In genomic region chr3:141487419-141488345, GRCh38 we compare ENCODE assay signal across 1 cellular context.
TF ChIP-seq lines count a peak whose summit lies in the region.

No MANE protein-coding gene starts in this region.

TF ChIP-seq in K562, 482 proteins besides CTCF, POLR2A, EP300 and RAD21 (continued from another document and continues in another):
- TF ChIP-seq PTTG1 (tag; IDR thresholded peaks at IDR 0.05; ENCODE audit: low read depth) = no peak
- TF ChIP-seq ZNF431 (CRISPR knock-in tag; IDR thresholded peaks at IDR 0.05) = no peak
- TF ChIP-seq U2AF1 (optimal IDR thresholded peaks at IDR 0.05; ENCODE audit: low read depth, low read length) = no peak
- TF ChIP-seq SRSF7 (optimal IDR thresholded peaks at IDR 0.05; ENCODE audit: low read depth, low read length) = no peak
- TF ChIP-seq ZNF280A (IDR thresholded peaks at IDR 0.05; ENCODE audit: low read depth, partially characterized antibody) = no peak
- TF ChIP-seq ZNF23 (CRISPR knock-in tag; IDR thresholded peaks at IDR 0.05) = no peak
- TF ChIP-seq, protein P1, sequence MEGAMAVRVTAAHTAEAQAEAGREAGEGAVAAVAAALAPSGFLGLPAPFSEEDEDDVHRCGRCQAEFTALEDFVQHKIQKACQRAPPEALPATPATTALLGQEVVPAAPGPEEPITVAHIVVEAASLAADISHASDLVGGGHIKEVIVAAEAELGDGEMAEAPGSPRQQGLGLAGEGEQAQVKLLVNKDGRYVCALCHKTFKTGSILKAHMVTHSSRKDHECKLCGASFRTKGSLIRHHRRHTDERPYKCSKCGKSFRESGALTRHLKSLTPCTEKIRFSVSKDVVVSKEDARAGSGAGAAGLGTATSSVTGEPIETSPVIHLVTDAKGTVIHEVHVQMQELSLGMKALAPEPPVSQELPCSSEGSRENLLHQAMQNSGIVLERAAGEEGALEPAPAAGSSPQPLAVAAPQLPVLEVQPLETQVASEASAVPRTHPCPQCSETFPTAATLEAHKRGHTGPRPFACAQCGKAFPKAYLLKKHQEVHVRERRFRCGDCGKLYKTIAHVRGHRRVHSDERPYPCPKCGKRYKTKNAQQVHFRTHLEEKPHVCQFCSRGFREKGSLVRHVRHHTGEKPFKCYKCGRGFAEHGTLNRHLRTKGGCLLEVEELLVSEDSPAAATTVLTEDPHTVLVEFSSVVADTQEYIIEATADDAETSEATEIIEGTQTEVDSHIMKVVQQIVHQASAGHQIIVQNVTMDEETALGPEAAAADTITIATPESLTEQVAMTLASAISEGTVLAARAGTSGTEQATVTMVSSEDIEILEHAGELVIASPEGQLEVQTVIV (CRISPR knock-in tag; IDR thresholded peaks at IDR 0.05; ENCODE audit: borderline replicate concordance) = no peak
- TF ChIP-seq, protein P2, sequence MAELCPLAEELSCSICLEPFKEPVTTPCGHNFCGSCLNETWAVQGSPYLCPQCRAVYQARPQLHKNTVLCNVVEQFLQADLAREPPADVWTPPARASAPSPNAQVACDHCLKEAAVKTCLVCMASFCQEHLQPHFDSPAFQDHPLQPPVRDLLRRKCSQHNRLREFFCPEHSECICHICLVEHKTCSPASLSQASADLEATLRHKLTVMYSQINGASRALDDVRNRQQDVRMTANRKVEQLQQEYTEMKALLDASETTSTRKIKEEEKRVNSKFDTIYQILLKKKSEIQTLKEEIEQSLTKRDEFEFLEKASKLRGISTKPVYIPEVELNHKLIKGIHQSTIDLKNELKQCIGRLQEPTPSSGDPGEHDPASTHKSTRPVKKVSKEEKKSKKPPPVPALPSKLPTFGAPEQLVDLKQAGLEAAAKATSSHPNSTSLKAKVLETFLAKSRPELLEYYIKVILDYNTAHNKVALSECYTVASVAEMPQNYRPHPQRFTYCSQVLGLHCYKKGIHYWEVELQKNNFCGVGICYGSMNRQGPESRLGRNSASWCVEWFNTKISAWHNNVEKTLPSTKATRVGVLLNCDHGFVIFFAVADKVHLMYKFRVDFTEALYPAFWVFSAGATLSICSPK (IDR thresholded peaks at IDR 0.05; ENCODE audit: borderline replicate concordance) = 0 out of 2 replicates have a peak, but pooled peaks have one; percentile 51
- TF ChIP-seq CSDE1 (IDR thresholded peaks at IDR 0.05) = no peak
- TF ChIP-seq ZNF586 (CRISPR knock-in tag; conservative IDR thresholded peaks at IDR 0.05) = no peak
- TF ChIP-seq MAFG (tag; conservative IDR thresholded peaks at IDR 0.05) = no peak
- TF ChIP-seq, protein P3, sequence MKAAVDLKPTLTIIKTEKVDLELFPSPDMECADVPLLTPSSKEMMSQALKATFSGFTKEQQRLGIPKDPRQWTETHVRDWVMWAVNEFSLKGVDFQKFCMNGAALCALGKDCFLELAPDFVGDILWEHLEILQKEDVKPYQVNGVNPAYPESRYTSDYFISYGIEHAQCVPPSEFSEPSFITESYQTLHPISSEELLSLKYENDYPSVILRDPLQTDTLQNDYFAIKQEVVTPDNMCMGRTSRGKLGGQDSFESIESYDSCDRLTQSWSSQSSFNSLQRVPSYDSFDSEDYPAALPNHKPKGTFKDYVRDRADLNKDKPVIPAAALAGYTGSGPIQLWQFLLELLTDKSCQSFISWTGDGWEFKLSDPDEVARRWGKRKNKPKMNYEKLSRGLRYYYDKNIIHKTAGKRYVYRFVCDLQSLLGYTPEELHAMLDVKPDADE (conservative IDR thresholded peaks at IDR 0.05; ENCODE audit: control insufficient read depth, low read depth, low read length) = no peak; the same call in 1 of the 2 replicates
- no peak for TF ChIP-seq ZSCAN29 (IDR thresholded peaks at IDR 0.05)
- no peak for TF ChIP-seq GTF2F1 (IDR thresholded peaks at IDR 0.05; ENCODE audit: low read depth, low read length)
- no peak for TF ChIP-seq ZBTB5 (IDR thresholded peaks at IDR 0.05)
- TF ChIP-seq KLF1 (tag; IDR thresholded peaks at IDR 0.05) = no peak
- TF ChIP-seq PCBP2 (IDR thresholded peaks at IDR 0.05; ENCODE audit: low read depth, low read length, poor library complexity, severe bottlenecking) = no peak
- no peak for TF ChIP-seq MXD1 (CRISPR knock-in tag; IDR thresholded peaks at IDR 0.05; ENCODE audit: borderline replicate concordance, poor library complexity, severe bottlenecking)
- TF ChIP-seq RBBP5 (IDR thresholded peaks at IDR 0.05; ENCODE audit: borderline replicate concordance, insufficient read depth, low read length, poor library complexity, severe bottlenecking) = peak; percentile 90
- TF ChIP-seq NCOA1 (IDR thresholded peaks at IDR 0.05; ENCODE audit: low read depth) = 0 out of 2 replicates have a peak, but pooled peaks have one; percentile 28
- no peak for TF ChIP-seq ID3 (CRISPR knock-in tag; IDR thresholded peaks at IDR 0.05)
- no peak for TF ChIP-seq ID3 (tag; IDR thresholded peaks at IDR 0.05)
- no peak for TF ChIP-seq GATAD2B (IDR thresholded peaks at IDR 0.05; ENCODE audit: borderline replicate concordance)
- TF ChIP-seq ZBTB17 (CRISPR knock-in tag; IDR thresholded peaks at IDR 0.05) = no peak
- TF ChIP-seq TEAD1 (CRISPR knock-in tag; IDR thresholded peaks at IDR 0.05) = peak in 1 of 2 experiments; percentile 35; a peak in 1 of 4 replicates
- TF ChIP-seq CGGBP1 (CRISPR knock-in tag; IDR thresholded peaks at IDR 0.05) = no peak
- peak in 1 of 2 experiments; percentile 70; a peak in 2 of 4 replicates for TF ChIP-seq HDAC1 (IDR thresholded peaks at IDR 0.05)
- no peak for TF ChIP-seq ZFP1 (CRISPR knock-in tag; IDR thresholded peaks at IDR 0.05)
- TF ChIP-seq RBM14 (IDR thresholded peaks at IDR 0.05; ENCODE audit: borderline replicate concordance, insufficient read depth, low read depth, low read length) = no peak
- TF ChIP-seq, protein P4, sequence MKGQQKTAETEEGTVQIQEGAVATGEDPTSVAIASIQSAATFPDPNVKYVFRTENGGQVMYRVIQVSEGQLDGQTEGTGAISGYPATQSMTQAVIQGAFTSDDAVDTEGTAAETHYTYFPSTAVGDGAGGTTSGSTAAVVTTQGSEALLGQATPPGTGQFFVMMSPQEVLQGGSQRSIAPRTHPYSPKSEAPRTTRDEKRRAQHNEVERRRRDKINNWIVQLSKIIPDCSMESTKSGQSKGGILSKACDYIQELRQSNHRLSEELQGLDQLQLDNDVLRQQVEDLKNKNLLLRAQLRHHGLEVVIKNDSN (CRISPR knock-in tag; IDR thresholded peaks at IDR 0.05) = no peak; the same call in 1 of the 2 replicates
- TF ChIP-seq, protein P5, sequence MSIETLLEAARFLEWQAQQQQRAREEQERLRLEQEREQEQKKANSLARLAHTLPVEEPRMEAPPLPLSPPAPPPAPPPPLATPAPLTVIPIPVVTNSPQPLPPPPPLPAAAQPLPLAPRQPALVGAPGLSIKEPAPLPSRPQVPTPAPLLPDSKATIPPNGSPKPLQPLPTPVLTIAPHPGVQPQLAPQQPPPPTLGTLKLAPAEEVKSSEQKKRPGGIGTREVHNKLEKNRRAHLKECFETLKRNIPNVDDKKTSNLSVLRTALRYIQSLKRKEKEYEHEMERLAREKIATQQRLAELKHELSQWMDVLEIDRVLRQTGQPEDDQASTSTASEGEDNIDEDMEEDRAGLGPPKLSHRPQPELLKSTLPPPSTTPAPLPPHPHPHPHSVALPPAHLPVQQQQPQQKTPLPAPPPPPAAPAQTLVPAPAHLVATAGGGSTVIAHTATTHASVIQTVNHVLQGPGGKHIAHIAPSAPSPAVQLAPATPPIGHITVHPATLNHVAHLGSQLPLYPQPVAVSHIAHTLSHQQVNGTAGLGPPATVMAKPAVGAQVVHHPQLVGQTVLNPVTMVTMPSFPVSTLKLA (conservative IDR thresholded peaks at IDR 0.05) = peak in 1 of 2 experiments; percentile 66; a peak in 2 of 4 replicates
- TF ChIP-seq BDP1 (IDR thresholded peaks at IDR 0.05; ENCODE audit: insufficient read depth, insufficient read length) = no peak
- no peak for TF ChIP-seq NFE2 (IDR thresholded peaks at IDR 0.05; ENCODE audit: low read depth)
- no peak for TF ChIP-seq ZNF584 (CRISPR knock-in tag; IDR thresholded peaks at IDR 0.05; ENCODE audit: low read depth)
- peak in 1 of 2 experiments; percentile 61; a peak in 2 of 4 replicates for TF ChIP-seq NONO (IDR thresholded peaks at IDR 0.05; ENCODE audit: low read depth in 2 of 2, low read length in 1 of 2)
- TF ChIP-seq PRMT5 (CRISPR knock-in tag; IDR thresholded peaks at IDR 0.05) = no peak
- no peak for TF ChIP-seq ZC3H11A (IDR thresholded peaks at IDR 0.05; ENCODE audit: low read depth, low read length)
- TF ChIP-seq RUNX1 (IDR thresholded peaks at IDR 0.05; ENCODE audit: low read depth) = no peak
- no peak for TF ChIP-seq RCOR1 (IDR thresholded peaks at IDR 0.05; ENCODE audit: borderline replicate concordance in 1 of 2, low read depth in 2 of 2, low read length in 2 of 2)
- TF ChIP-seq MCM3 (IDR thresholded peaks at IDR 0.05) = no peak
- no peak for TF ChIP-seq SP2 (IDR thresholded peaks at IDR 0.05; ENCODE audit: extremely low read depth, low read depth, low read length, poor library complexity, severe bottlenecking)
- peak; percentile 86 for TF ChIP-seq SNIP1 (IDR thresholded peaks at IDR 0.05; ENCODE audit: low read depth)
- TF ChIP-seq TAF9B (IDR thresholded peaks at IDR 0.05; ENCODE audit: partially characterized antibody) = no peak
- TF ChIP-seq NR1H2 (CRISPR knock-in tag; IDR thresholded peaks at IDR 0.05) = 0 out of 2 replicates have a peak, but pooled peaks have one; percentile 65
- TF ChIP-seq, protein P6, sequence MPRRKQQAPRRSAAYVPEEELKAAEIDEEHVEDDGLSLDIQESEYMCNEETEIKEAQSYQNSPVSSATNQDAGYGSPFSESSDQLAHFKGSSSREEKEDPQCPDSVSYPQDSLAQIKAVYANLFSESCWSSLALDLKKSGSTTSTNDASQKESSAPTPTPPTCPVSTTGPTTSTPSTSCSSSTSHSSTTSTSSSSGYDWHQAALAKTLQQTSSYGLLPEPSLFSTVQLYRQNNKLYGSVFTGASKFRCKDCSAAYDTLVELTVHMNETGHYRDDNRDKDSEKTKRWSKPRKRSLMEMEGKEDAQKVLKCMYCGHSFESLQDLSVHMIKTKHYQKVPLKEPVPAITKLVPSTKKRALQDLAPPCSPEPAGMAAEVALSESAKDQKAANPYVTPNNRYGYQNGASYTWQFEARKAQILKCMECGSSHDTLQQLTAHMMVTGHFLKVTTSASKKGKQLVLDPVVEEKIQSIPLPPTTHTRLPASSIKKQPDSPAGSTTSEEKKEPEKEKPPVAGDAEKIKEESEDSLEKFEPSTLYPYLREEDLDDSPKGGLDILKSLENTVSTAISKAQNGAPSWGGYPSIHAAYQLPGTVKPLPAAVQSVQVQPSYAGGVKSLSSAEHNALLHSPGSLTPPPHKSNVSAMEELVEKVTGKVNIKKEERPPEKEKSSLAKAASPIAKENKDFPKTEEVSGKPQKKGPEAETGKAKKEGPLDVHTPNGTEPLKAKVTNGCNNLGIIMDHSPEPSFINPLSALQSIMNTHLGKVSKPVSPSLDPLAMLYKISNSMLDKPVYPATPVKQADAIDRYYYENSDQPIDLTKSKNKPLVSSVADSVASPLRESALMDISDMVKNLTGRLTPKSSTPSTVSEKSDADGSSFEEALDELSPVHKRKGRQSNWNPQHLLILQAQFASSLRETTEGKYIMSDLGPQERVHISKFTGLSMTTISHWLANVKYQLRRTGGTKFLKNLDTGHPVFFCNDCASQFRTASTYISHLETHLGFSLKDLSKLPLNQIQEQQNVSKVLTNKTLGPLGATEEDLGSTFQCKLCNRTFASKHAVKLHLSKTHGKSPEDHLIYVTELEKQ (CRISPR knock-in tag; IDR thresholded peaks at IDR 0.05) = no peak
- no peak for TF ChIP-seq ZNF778 (CRISPR knock-in tag; IDR thresholded peaks at IDR 0.05)
- no peak for TF ChIP-seq ZNF354B (CRISPR knock-in tag; IDR thresholded peaks at IDR 0.05)
- no peak for TF ChIP-seq RBM39 (optimal IDR thresholded peaks at IDR 0.05; ENCODE audit: low read depth, low read length)
